ENCODE assay signal across 1 cellular context in the genomic region with DNA sequence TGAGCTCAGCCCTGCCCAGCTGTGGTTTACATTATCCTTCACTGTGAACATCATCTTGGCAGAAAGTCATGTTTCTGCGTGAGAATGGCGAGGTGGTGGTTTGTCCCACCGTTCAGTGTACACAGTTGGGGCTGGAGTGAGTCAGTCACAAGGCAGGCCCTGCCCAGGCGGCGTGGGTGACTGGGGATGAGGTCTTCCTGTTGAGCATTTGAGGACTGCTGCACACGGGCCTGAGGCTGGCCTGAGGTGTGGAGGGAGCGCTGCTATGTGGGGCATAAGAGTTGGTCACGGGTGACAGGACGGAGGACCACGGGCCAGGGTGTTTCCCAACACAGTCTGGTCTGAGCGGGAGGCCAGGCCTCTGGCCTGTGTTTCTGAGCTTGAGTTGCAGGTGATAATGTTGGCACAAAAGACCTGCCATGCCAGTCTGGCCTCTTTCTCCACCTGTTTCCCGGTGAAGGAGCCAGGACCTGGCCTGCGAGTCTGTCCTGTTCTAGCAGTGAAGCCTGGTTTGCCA.
TF ChIP-seq lines count a peak whose summit lies in the region.

No MANE protein-coding gene starts in this region.

TF ChIP-seq in SK-N-SH, 30 proteins besides CTCF, POLR2A, EP300 and RAD21:
- no peak for TF ChIP-seq NFIC (IDR thresholded peaks at IDR 0.05; ENCODE audit: borderline replicate concordance)
- TF ChIP-seq TCF12 (IDR thresholded peaks at IDR 0.05), result peak; percentile 37; the same call in 1 of the 2 replicates
- TF ChIP-seq, protein P1, sequence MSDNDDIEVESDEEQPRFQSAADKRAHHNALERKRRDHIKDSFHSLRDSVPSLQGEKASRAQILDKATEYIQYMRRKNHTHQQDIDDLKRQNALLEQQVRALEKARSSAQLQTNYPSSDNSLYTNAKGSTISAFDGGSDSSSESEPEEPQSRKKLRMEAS (IDR thresholded peaks at IDR 0.05; ENCODE audit: low read depth), result peak; percentile 61; the same call in 1 of the 2 replicates
- TF ChIP-seq FOSL2 (IDR thresholded peaks at IDR 0.05; ENCODE audit: borderline replicate concordance, low read depth), result peak; percentile 22; the same call in 1 of the 2 replicates
- no peak for TF ChIP-seq NRF1 (IDR thresholded peaks at IDR 0.05; ENCODE audit: low read depth, low read length)
- TF ChIP-seq SIN3A (IDR thresholded peaks at IDR 0.05; ENCODE audit: borderline replicate concordance, low read depth, low read length), result no peak
- TF ChIP-seq, protein P2, sequence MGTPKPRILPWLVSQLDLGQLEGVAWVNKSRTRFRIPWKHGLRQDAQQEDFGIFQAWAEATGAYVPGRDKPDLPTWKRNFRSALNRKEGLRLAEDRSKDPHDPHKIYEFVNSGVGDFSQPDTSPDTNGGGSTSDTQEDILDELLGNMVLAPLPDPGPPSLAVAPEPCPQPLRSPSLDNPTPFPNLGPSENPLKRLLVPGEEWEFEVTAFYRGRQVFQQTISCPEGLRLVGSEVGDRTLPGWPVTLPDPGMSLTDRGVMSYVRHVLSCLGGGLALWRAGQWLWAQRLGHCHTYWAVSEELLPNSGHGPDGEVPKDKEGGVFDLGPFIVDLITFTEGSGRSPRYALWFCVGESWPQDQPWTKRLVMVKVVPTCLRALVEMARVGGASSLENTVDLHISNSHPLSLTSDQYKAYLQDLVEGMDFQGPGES (IDR thresholded peaks at IDR 0.05; ENCODE audit: low read depth, low read length), result no peak
- no peak for TF ChIP-seq RXRA (IDR thresholded peaks at IDR 0.05; ENCODE audit: borderline replicate concordance, low read depth)
- TF ChIP-seq, protein P3, sequence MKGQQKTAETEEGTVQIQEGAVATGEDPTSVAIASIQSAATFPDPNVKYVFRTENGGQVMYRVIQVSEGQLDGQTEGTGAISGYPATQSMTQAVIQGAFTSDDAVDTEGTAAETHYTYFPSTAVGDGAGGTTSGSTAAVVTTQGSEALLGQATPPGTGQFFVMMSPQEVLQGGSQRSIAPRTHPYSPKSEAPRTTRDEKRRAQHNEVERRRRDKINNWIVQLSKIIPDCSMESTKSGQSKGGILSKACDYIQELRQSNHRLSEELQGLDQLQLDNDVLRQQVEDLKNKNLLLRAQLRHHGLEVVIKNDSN (IDR thresholded peaks at IDR 0.05; ENCODE audit: borderline replicate concordance, low read depth), result no peak
